20 cellular contexts compared by ENCODE assay signal in the genomic region with DNA sequence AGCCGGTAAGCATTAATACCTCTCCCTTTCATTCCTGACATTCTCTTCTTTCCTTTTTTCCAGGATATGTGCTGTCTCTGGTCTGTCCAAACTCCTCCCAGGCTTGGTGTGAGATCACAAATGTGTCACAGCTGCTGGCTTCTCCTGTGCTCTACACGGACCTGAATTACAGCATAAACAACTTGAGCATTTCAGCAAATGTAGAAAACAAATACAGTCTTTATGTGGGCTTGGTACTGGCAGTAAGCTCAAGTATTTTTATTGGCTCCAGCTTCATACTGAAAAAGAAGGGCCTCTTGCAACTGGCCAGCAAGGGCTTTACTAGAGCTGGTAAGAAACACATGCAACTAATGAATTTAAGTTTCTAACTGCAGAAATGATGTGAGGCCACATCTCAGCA. TPM values are rescaled to one million over a fixed set of nuclear protein-coding genes. Genes with fewer than 3 reads are reported as not detected.
DNase-seq lines count a peak whose midpoint lies in the region; ATAC-seq, FAIRE-seq and TF ChIP-seq lines count a peak whose summit lies in the region.
"Had no signal": no experiment of that assay in that cellular context is flagged by ENCODE, and none has a peak within 500 bp of the region (broad histone marks: within the 10 kb centered on the region; RNA-seq: fewer than 3 reads in every experiment).

No MANE protein-coding gene starts in this region.

- DNase-seq in GM12891 (ENCODE audit: insufficient read length, low spot score), result no peak
- DNase-seq in NCI-H774 (lab: John Stamatoyannopoulos, UW), result peak; percentile 73
- DNase-seq in epidermal melanocyte (ENCODE audit: insufficient read length, low spot score), result peak; percentile 46
- DNase-seq in nephron progenitor cell, result no peak
- no peak for DNase-seq in posterior vena cava (ENCODE audit: low spot score)
- no peak for DNase-seq in T-helper 17 cell
- no peak for DNase-seq in posterior cingulate gyrus
- no peak for DNase-seq in RKO (ENCODE audit: low spot score)
- DNase-seq: activated CD8-positive, alpha-beta memory T cell treated with anti-CD3 and anti-CD28 coated beads for 24 hours; activated naive CD4-positive, alpha-beta T cell; AML-193; NCI-H1694; stimulated activated CD4-positive, alpha-beta T cell treated with anti-CD3 and anti-CD28 coated beads, Interleukin-4, amount 100 ng/mL, for 24 hours had no signal

- no peak for ATAC-seq in T-helper 17 cell
- ATAC-seq: K562; stimulated activated memory B cell treated with anti-CD40 and anti-IgM and Interleukin-4, amounts not matched to agents 10 μg/mL and 1 μg/mL and 100 μg/mL, for 72 hours had no signal

- H3K36me3 Mint-ChIP-seq in nephron progenitor cell (ENCODE audit: low read depth) (no peaks in the 10 kb centered on the region), T-helper 17 cell (ENCODE audit: low read depth) (peaks cover 8% of the 10 kb centered on the region)
- H3K36me3 Mint-ChIP-seq: stimulated activated memory B cell treated with anti-CD40 and anti-IgM and Interleukin-4, amounts not matched to agents 10 μg/mL and 1 μg/mL and 100 μg/mL, for 72 hours had no signal

- TF ChIP-seq CTCF in nephron progenitor cell (IDR thresholded peaks at IDR 0.05), result no peak

- peak; percentile 54 for FAIRE-seq in GM12891 (lab: Jason Lieb, UNC)
- FAIRE-seq: GM19239, K562 had no signal

- H3K4me3 Mint-ChIP-seq in nephron progenitor cell (no peak overlapping the region), T-helper 17 cell (no peak overlapping the region)
- H3K4me3 Mint-ChIP-seq: stimulated activated memory B cell treated with anti-CD40 and anti-IgM and Interleukin-4, amounts not matched to agents 10 μg/mL and 1 μg/mL and 100 μg/mL, for 72 hours had no signal

- TF ChIP-seq POLR2A in GM12891 (IDR thresholded peaks at IDR 0.05; ENCODE audit: low read depth, low read length), result no peak

- no peaks in the 10 kb centered on the region for H3K9me3 Mint-ChIP-seq in nephron progenitor cell
- H3K9me3 Mint-ChIP-seq: stimulated activated memory B cell treated with anti-CD40 and anti-IgM and Interleukin-4, amounts not matched to agents 10 μg/mL and 1 μg/mL and 100 μg/mL, for 72 hours had no signal

- intact Hi-C loops in posterior vena cava (cut with DNase I) (no loop called here), posterior cingulate gyrus (cut with DNase I) (no loop called here)

- H3K9me3 ChIP-seq in T-helper 17 cell (ENCODE audit: control insufficient read depth, low read length, poor library complexity, severe bottlenecking), result no peaks in the 10 kb centered on the region
- H3K9me3 ChIP-seq: vagina had no signal

- H3K4me1 Mint-ChIP-seq in nephron progenitor cell (peaks cover 5% of the 10 kb centered on the region), T-helper 17 cell (peaks cover 9% of the 10 kb centered on the region)

- H3K27me3 Mint-ChIP-seq in nephron progenitor cell (ENCODE audit: low read depth, poor library complexity) (peaks cover 7% of the 10 kb centered on the region), T-helper 17 cell (peaks cover 23% of the 10 kb centered on the region)

- H3K27ac Mint-ChIP-seq in nephron progenitor cell, result peak overlapping the region; percentile 23
- no peak overlapping the region for H3K27ac Mint-ChIP-seq in T-helper 17 cell
- H3K27ac Mint-ChIP-seq: stimulated activated memory B cell treated with anti-CD40 and anti-IgM and Interleukin-4, amounts not matched to agents 10 μg/mL and 1 μg/mL and 100 μg/mL, for 72 hours had no signal

TF ChIP-seq in GM12891, 5 proteins besides CTCF, POLR2A, EP300 and RAD21:
- TF ChIP-seq POLR2AphosphoS5 (IDR thresholded peaks at IDR 0.05; ENCODE audit: low read depth, low read length) (no peak), SPI1 (IDR thresholded peaks at IDR 0.05; ENCODE audit: low read depth, low read length) (no peak), PAX5 (IDR thresholded peaks at IDR 0.05; ENCODE audit: insufficient read depth, low read length, severe bottlenecking) (no peak), POU2F2 (IDR thresholded peaks at IDR 0.05; ENCODE audit: low read depth, low read length) (no peak), TAF1 (IDR thresholded peaks at IDR 0.05; ENCODE audit: low read depth, low read length) (no peak)

RNA-seq across cellular contexts. Expression of gene NIPAL1, which starts 8.4 kb away (rescaled TPM):
- 1.7 TPM for polyA plus RNA-seq in GM12891 (2012; ENCODE audit: low read depth, missing spikeins)
- under 1 TPM; 0.28 to 0.48 TPM for total RNA-seq in posterior vena cava
- total RNA-seq in T-helper 17 cell, result 1 to 10 TPM in 1 of 2 donors, under 1 TPM in 1; 0.91 to 1.7 TPM

RNA-seq across cellular contexts. Expression of gene CNGA1, which starts 8.5 kb away (rescaled TPM):
- 0.76 TPM for polyA plus RNA-seq in GM12891 (2012; ENCODE audit: low read depth, missing spikeins)
- under 1 TPM; 0.57 to 0.60 TPM for total RNA-seq in posterior vena cava
- not detected for total RNA-seq in T-helper 17 cell
- total RNA-seq: Daoy, mononuclear cell, pulmonary artery endothelial cell had no signal

Comparison
In these comparisons a context has a peak if more than half of its experiments do, and no peak if none do; other contexts are left out.
1. DNase-seq: peak in NCI-H774 (single experiment) and epidermal melanocyte (single experiment); none in GM12891 (single experiment), nephron progenitor cell (single experiment), posterior vena cava (single experiment), T-helper 17 cell (0 of 3), posterior cingulate gyrus (0 of 10) and RKO (single experiment).